In the genomic region with DNA sequence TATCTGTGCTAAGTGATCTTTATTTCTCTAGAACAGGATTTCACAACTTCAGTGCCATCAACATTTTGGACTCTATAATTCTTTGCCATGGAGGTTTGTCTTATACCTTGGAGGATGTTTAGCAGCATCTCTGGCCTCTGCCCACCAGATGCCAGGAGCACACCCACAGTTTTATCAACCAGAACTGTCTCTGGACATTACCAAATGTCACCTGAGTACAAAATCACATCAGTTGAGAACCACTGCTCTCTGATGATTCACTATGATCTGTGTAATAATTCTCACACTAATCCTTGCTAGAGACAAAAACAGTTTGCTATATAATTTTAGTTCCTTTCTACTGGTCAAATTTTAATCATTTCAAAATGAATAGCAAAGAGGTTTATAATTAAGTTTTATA, we compare ENCODE assay signal across 25 cellular contexts.
"Had no signal": no experiment of that assay in that cellular context is flagged by ENCODE, and none has a peak within 500 bp of the region (broad histone marks: within the 10 kb centered on the region; RNA-seq: fewer than 3 reads in every experiment).

No MANE protein-coding gene starts in this region.

- DNase-seq: colonic mucosa; cortex of kidney; dermis blood vessel endothelial cell; dorsolateral prefrontal cortex; effector CD4-positive, alpha-beta T cell; effector CD8-positive, alpha-beta T cell; effector memory CD4-positive, alpha-beta T cell; effector memory CD8-positive, alpha-beta T cell; endodermal cell; erythroblast; esophagus squamous epithelium; foreskin fibroblast; foreskin keratinocyte; foreskin melanocyte; gastrocnemius medialis; glutamatergic neuron; head of caudate nucleus; heart left ventricle; heart right ventricle had no signal

- H3K79me2 ChIP-seq: hepatocyte had no signal

- H3K4me2 ChIP-seq: hepatocyte had no signal

- H3K27ac ChIP-seq: colonic mucosa, coronary artery, dorsolateral prefrontal cortex, epithelial cell of prostate, esophagus muscularis mucosa, esophagus squamous epithelium, foreskin keratinocyte, gastrocnemius medialis, gastroesophageal sphincter, heart left ventricle, heart right ventricle, hepatocyte had no signal

- H3K4me1 ChIP-seq: colonic mucosa, esophagus muscularis mucosa, esophagus squamous epithelium, gastrocnemius medialis, gastroesophageal sphincter, heart left ventricle, heart right ventricle had no signal

- H3K9me3 ChIP-seq: colonic mucosa, esophagus muscularis mucosa, esophagus squamous epithelium, gastrocnemius medialis, gastroesophageal sphincter, heart left ventricle, heart right ventricle had no signal

- H3K4me3 ChIP-seq: colonic mucosa, coronary artery, dorsolateral prefrontal cortex, esophagus muscularis mucosa, esophagus squamous epithelium, gastrocnemius medialis, gastroesophageal sphincter, heart left ventricle, heart right ventricle, hepatocyte had no signal

- H3K36me3 ChIP-seq: colonic mucosa, esophagus muscularis mucosa, esophagus squamous epithelium, gastrocnemius medialis, gastroesophageal sphincter, heart left ventricle, heart right ventricle had no signal

- ATAC-seq: effector memory CD8-positive, alpha-beta T cell; esophagus mucosa; foreskin keratinocyte; gastrocnemius medialis; gastroesophageal sphincter; heart left ventricle; heart right ventricle had no signal

- H3K27me3 ChIP-seq: colonic mucosa, dorsolateral prefrontal cortex, esophagus muscularis mucosa, esophagus squamous epithelium, foreskin keratinocyte, gastrocnemius medialis, gastroesophageal sphincter, heart left ventricle, heart right ventricle, hepatocyte had no signal

- H2AFZ ChIP-seq: hepatocyte had no signal
